Comparison of ENCODE assay signal across 25 cellular contexts in genomic region chr22:38115423-38116205, GRCh38. TPM values are rescaled to one million over a fixed set of nuclear protein-coding genes. Genes with fewer than 3 reads are reported as not detected.
"Had no signal": no experiment of that assay in that cellular context is flagged by ENCODE, and none has a peak within 500 bp of the region (broad histone marks: within the 10 kb centered on the region; RNA-seq: fewer than 3 reads in every experiment).

No MANE protein-coding gene starts in this region.

- H3K36me3 ChIP-seq: suprapubic skin, uterus had no signal

- H3K9me3 ChIP-seq: heart right ventricle, stomach, suprapubic skin, tibial nerve, uterus had no signal

- H3K27me3 ChIP-seq: heart right ventricle, stomach, suprapubic skin, tibial nerve, uterus had no signal

- H3K9me3 Mint-ChIP-seq: activated naive CD4-positive, alpha-beta T cell treated with anti-CD3 and anti-CD28 coated beads for 36 hours; activated naive CD8-positive, alpha-beta T cell treated with anti-CD3 and anti-CD28 coated beads, Interleukin-2, amount 10 ng/mL, durations not matched to agents 7 days and 5 days; activated T-cell treated with anti-CD3 and anti-CD28 coated beads, Interleukin-2, amount 50 U/mL, for 4 hours; nephron; stimulated activated effector memory CD8-positive, alpha-beta T cell treated with anti-CD3 and anti-CD28 coated beads, Interleukin-12 subunit alpha, Interleukin-12 subunit beta, amount 100 ng/mL, for 72 hours; T-helper 1 cell treated with Interleukin-12 subunit alpha and Interleukin-12 subunit beta and Interleukin-4 antibody, amounts not matched to agents 30 μg/mL and 1 μg/mL, for 36 hours had no signal

- FAIRE-seq: endometrium had no signal

- H3K27ac ChIP-seq: heart right ventricle, skin epidermis, stomach, suprapubic skin, uterus had no signal

- H3K4me3 ChIP-seq: heart right ventricle, skin epidermis, stomach, suprapubic skin, tibial nerve, uterus had no signal

- H3K27me3 Mint-ChIP-seq: activated naive CD8-positive, alpha-beta T cell treated with anti-CD3 and anti-CD28 coated beads, Interleukin-2, amount 10 ng/mL, durations not matched to agents 7 days and 5 days had no signal

- H3K4me3 Mint-ChIP-seq: activated naive CD4-positive, alpha-beta T cell treated with anti-CD3 and anti-CD28 coated beads for 36 hours; activated naive CD8-positive, alpha-beta T cell treated with anti-CD3 and anti-CD28 coated beads, Interleukin-2, amount 10 ng/mL, durations not matched to agents 7 days and 5 days; activated T-cell treated with anti-CD3 and anti-CD28 coated beads, Interleukin-2, amount 50 U/mL, for 4 hours; nephron; stimulated activated effector memory CD8-positive, alpha-beta T cell treated with anti-CD3 and anti-CD28 coated beads, Interleukin-12 subunit alpha, Interleukin-12 subunit beta, amount 100 ng/mL, for 72 hours; T-helper 1 cell treated with Interleukin-12 subunit alpha and Interleukin-12 subunit beta and Interleukin-4 antibody, amounts not matched to agents 30 μg/mL and 1 μg/mL, for 36 hours had no signal

- H3K27ac Mint-ChIP-seq: activated naive CD4-positive, alpha-beta T cell treated with anti-CD3 and anti-CD28 coated beads for 36 hours; activated naive CD8-positive, alpha-beta T cell treated with anti-CD3 and anti-CD28 coated beads, Interleukin-2, amount 10 ng/mL, durations not matched to agents 7 days and 5 days; nephron; stimulated activated effector memory CD8-positive, alpha-beta T cell treated with anti-CD3 and anti-CD28 coated beads, Interleukin-12 subunit alpha, Interleukin-12 subunit beta, amount 100 ng/mL, for 72 hours; T-helper 1 cell treated with Interleukin-12 subunit alpha and Interleukin-12 subunit beta and Interleukin-4 antibody, amounts not matched to agents 30 μg/mL and 1 μg/mL, for 36 hours had no signal

- DNase-seq: activated CD4-positive, alpha-beta T cell treated with anti-CD3 and anti-CD28 coated beads for 4 hours; activated CD4-positive, alpha-beta T cell treated with anti-CD3 and anti-CD28 coated beads, Interleukin-2, amount 50 U/mL, for 48 hours; activated CD4-positive, CD25-positive, alpha-beta regulatory T cell; activated CD8-positive, alpha-beta memory T cell treated with anti-CD3 and anti-CD28 coated beads, Interleukin-2, amount 50 U/mL, for 48 hours; activated effector memory CD4-positive, alpha-beta T cell treated with Interleukin-2 at 50 U/mL for 16 hours; activated naive CD4-positive, alpha-beta T cell treated with anti-CD3 and anti-CD28 coated beads for 36 hours; activated naive CD8-positive, alpha-beta T cell treated with anti-CD3 and anti-CD28 coated beads, Interleukin-2, amount 10 ng/mL, durations not matched to agents 7 days and 5 days; activated T-cell treated with anti-CD3 and anti-CD28 coated beads, Interleukin-2, amount 50 U/mL, for 4 hours; amniotic stem cell; effector CD4-positive, alpha-beta T cell; heart right ventricle; left ventricle myocardium superior; stimulated activated CD4-positive, alpha-beta T cell treated with anti-CD3 and anti-CD28 coated beads, Interleukin-2, amount 100 ng/mL, for 24 hours; stomach; T1000; uterus had no signal

- H3K4me1 ChIP-seq: uterus had no signal

RNA-seq across cellular contexts. Expression of gene SLC16A8, which starts 31.6 kb away (rescaled TPM):
- total RNA-seq: activated naive CD4-positive, alpha-beta T cell treated with anti-CD3 and anti-CD28 coated beads for 36 hours; activated naive CD8-positive, alpha-beta T cell treated with anti-CD3 and anti-CD28 coated beads, Interleukin-2, amount 10 ng/mL, durations not matched to agents 7 days and 5 days; activated T-cell treated with anti-CD3 and anti-CD28 coated beads, Interleukin-2, amount 50 U/mL, for 4 hours; fibroblast of villous mesenchyme; left ventricle myocardium superior; renal cortical epithelial cell; stomach; suprapubic skin had no signal
